Comparison of ENCODE assay signal across 17 cellular contexts in the genomic region with DNA sequence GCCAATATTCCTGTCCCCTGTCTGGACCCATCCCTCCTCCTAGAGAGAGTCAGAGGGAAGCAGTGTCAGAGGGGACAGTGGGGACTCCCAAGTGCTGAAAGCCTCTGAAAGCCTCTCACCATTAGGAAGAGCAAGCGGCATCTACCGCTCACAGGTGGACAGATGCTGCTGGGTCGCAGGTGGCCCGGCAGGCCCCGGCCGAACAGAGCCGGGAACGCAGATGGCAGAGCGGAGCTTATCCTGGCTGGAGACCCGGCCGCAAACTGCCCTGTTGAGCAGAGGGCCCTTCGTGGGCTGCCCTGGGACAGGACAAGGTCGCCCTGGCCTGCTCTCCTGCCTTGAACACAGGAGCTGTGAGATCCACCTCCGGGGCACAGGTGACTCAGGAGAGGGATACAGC. TPM values are rescaled to one million over a fixed set of nuclear protein-coding genes. Genes with fewer than 3 reads are reported as not detected.
DNase-seq lines count a peak whose midpoint lies in the region; ATAC-seq, FAIRE-seq and TF ChIP-seq lines count a peak whose summit lies in the region.
"Had no signal": no experiment of that assay in that cellular context is flagged by ENCODE, and none has a peak within 500 bp of the region (broad histone marks: within the 10 kb centered on the region; RNA-seq: fewer than 3 reads in every experiment).

No MANE protein-coding gene starts in this region.

- no peak overlapping the region for H4K8ac ChIP-seq in trophoblast cell (ENCODE audit: low read depth, low read length)

- H3K36me3 Mint-ChIP-seq in stimulated activated effector memory CD8-positive, alpha-beta T cell treated with anti-CD3 and anti-CD28 coated beads, Interleukin-12 subunit alpha, Interleukin-12 subunit beta, amount 100 ng/mL, for 72 hours = peaks cover 54% of the 10 kb centered on the region
- no peaks in the 10 kb centered on the region for H3K36me3 Mint-ChIP-seq in type B pancreatic cell

- intact Hi-C loops in endothelial cell of umbilical vein (cut with micrococcal nuclease) = loop anchor here (2.0 kb wide), 1 partner anchor 28 kb away; no protein-coding TSS in a partner anchor

- H3K4me3 ChIP-seq in WERI-Rb-1 (ENCODE audit: low read depth, low read length) (no peak overlapping the region), endothelial cell of umbilical vein (replicated peaks in 1 of 3; ENCODE audit: insufficient read depth in 1 of 3, low read depth in 1 of 3, low read length in 3 of 3) (no peak overlapping the region), trophoblast cell (ENCODE audit: low read depth, low read length) (no peak overlapping the region)
- H3K4me3 ChIP-seq: BLaER1 treated with 17β-estradiol and CSF1 and Interleukin-3, amounts not matched to agents 10 nM and 100 nM had no signal

- H3K23ac ChIP-seq in trophoblast cell (ENCODE audit: low read length) = no peak overlapping the region

- in situ Hi-C loops in G401 (cut with HindIII; ENCODE audit: low sequenced_read_pairs) = no loop called here

- CTCF ChIA-PET in endothelial cell of umbilical vein (lab: Charles Lee) = interaction anchor here (0.7 to 0.9 kb wide), 2 partner anchors 27 to 44 kb away, joined by 3 read pairs; no protein-coding TSS in a partner anchor

- POLR2A ChIA-PET in endothelial cell of umbilical vein (lab: Charles Lee) = no interaction called here

- H3K27ac Mint-ChIP-seq in stimulated activated effector memory CD8-positive, alpha-beta T cell treated with anti-CD3 and anti-CD28 coated beads, Interleukin-12 subunit alpha, Interleukin-12 subunit beta, amount 100 ng/mL, for 72 hours = peak overlapping the region; percentile 48
- H3K27ac Mint-ChIP-seq in type B pancreatic cell = no peak overlapping the region
- H3K27ac Mint-ChIP-seq: B cell; CD8-positive, alpha-beta T cell; H9 had no signal

- DNase-seq in G401 (ENCODE audit: low spot score) (peak; percentile 83), WERI-Rb-1 (peak; percentile 72), endothelial cell of umbilical vein (ENCODE audit: low read depth, low spot score) (no peak), trophoblast cell (no peak), type B pancreatic cell (ENCODE audit: extremely low spot score, unreplicated experiment) (no peak)
- DNase-seq in stimulated activated effector memory CD8-positive, alpha-beta T cell treated with anti-CD3 and anti-CD28 coated beads, Interleukin-12 subunit alpha, Interleukin-12 subunit beta, amount 100 ng/mL, for 72 hours (ENCODE audit: low spot score in 2 of 2) = no peak
- DNase-seq in activated T-cell treated with anti-CD3 and anti-CD28 coated beads, Interleukin-2, amount 50 U/mL, for 1 hour = no peak
- DNase-seq: 8988T; Calu3; CD8-positive, alpha-beta T cell; DMS79 treated with DMSO at 0.1 percent for 48 hours; H9 had no signal

- H3K14ac ChIP-seq in trophoblast cell (ENCODE audit: low read length) = no peak overlapping the region

- H3K4ac ChIP-seq in trophoblast cell (ENCODE audit: low read depth, low read length) = no peak overlapping the region

- H3K9ac ChIP-seq in endothelial cell of umbilical vein (replicated peaks; ENCODE audit: extremely low read depth, insufficient read depth, low read length) = no peak overlapping the region
- no peak overlapping the region for H3K9ac ChIP-seq in trophoblast cell (ENCODE audit: low read length)
- H3K9ac ChIP-seq: BLaER1 treated with 17β-estradiol and CSF1 and Interleukin-3, amounts not matched to agents 10 nM and 100 nM had no signal

- no peaks in the 10 kb centered on the region for H3K79me1 ChIP-seq in trophoblast cell (ENCODE audit: low read length)

- H3K4me1 Mint-ChIP-seq in stimulated activated effector memory CD8-positive, alpha-beta T cell treated with anti-CD3 and anti-CD28 coated beads, Interleukin-12 subunit alpha, Interleukin-12 subunit beta, amount 100 ng/mL, for 72 hours = no peaks in the 10 kb centered on the region
- peaks cover 14% of the 10 kb centered on the region for H3K4me1 Mint-ChIP-seq in type B pancreatic cell (ENCODE audit: unreplicated experiment)
- H3K4me1 Mint-ChIP-seq: B cell, H9 had no signal

- no peak for ATAC-seq in stimulated activated effector memory CD8-positive, alpha-beta T cell treated with anti-CD3 and anti-CD28 coated beads, Interleukin-12 subunit alpha, Interleukin-12 subunit beta, amount 100 ng/mL, for 72 hours
- ATAC-seq: CD8-positive, alpha-beta T cell had no signal

- H3K27ac ChIP-seq in WERI-Rb-1 (peak overlapping the region; percentile 24; the same call in 1 of the 2 replicates), endothelial cell of umbilical vein (ENCODE audit: insufficient read depth, low read depth, low read length) (peak overlapping the region; percentile 39), trophoblast cell (ENCODE audit: low read depth, low read length) (no peak overlapping the region)
- H3K27ac ChIP-seq: BLaER1 treated with 17β-estradiol and CSF1 and Interleukin-3, amounts not matched to agents 10 nM and 100 nM had no signal

- no peak overlapping the region for H2BK120ac ChIP-seq in trophoblast cell (ENCODE audit: insufficient read depth, low read length, poor library complexity)

- no peak for TF ChIP-seq CTCF in WERI-Rb-1 (IDR thresholded peaks at IDR 0.05; ENCODE audit: low read depth, low read length)
- no peak for TF ChIP-seq CTCF in endothelial cell of umbilical vein (IDR thresholded peaks at IDR 0.05; ENCODE audit: extremely low read depth in 1 of 2, insufficient read depth in 1 of 2, low read depth in 1 of 2, low read length in 2 of 2)
- TF ChIP-seq CTCF in type B pancreatic cell (conservative IDR thresholded peaks at IDR 0.05) = no peak

- H2BK12ac ChIP-seq in trophoblast cell (ENCODE audit: low read length) = no peak overlapping the region

- no peaks in the 10 kb centered on the region for H4K20me1 ChIP-seq in endothelial cell of umbilical vein (replicated peaks; ENCODE audit: control insufficient read depth, extremely low read depth, insufficient read depth, low read length)

- dilution Hi-C loops in endothelial cell of umbilical vein (cut with MboI; ENCODE audit: extremely low pct_ligation_motif_present, low sequenced_read_pairs) = no loop called here

- FAIRE-seq in endothelial cell of umbilical vein (lab: Jason Lieb, UNC) = no peak
- FAIRE-seq: GM12891, GM19239, H1 had no signal

- H4K12ac ChIP-seq in trophoblast cell (ENCODE audit: low read depth, low read length) = no peak overlapping the region

- no peaks in the 10 kb centered on the region for H3K9me3 ChIP-seq in WERI-Rb-1 (ENCODE audit: severe bottlenecking)
- H3K9me3 ChIP-seq in endothelial cell of umbilical vein (replicated peaks; ENCODE audit: control insufficient read depth, insufficient read depth, low read length) = no peaks in the 10 kb centered on the region
- no peaks in the 10 kb centered on the region for H3K9me3 ChIP-seq in trophoblast cell (ENCODE audit: insufficient read depth, low read depth, low read length)
- H3K9me3 ChIP-seq: BLaER1 treated with 17β-estradiol and CSF1 and Interleukin-3, amounts not matched to agents 10 nM and 100 nM had no signal

- H3K4me1 ChIP-seq in endothelial cell of umbilical vein (ENCODE audit: control insufficient read depth, extremely low read depth, insufficient read depth, low read length) (peaks cover 24% of the 10 kb centered on the region), trophoblast cell (ENCODE audit: control insufficient read depth in 1 of 2, insufficient read depth in 2 of 2, low read length in 2 of 2) (peaks cover 11 to 14% of the 10 kb centered on the region in 2 experiments)

- H3K9me1 ChIP-seq in endothelial cell of umbilical vein (replicated peaks; ENCODE audit: control insufficient read depth, extremely low read depth, insufficient read depth, low read length) = no peaks in the 10 kb centered on the region

- H3K79me2 ChIP-seq in endothelial cell of umbilical vein (ENCODE audit: control insufficient read depth, insufficient read depth, low read length) = no peaks in the 10 kb centered on the region
- no peaks in the 10 kb centered on the region for H3K79me2 ChIP-seq in trophoblast cell (ENCODE audit: control insufficient read depth, insufficient read depth, low read length, poor library complexity)

- peaks cover 65% of the 10 kb centered on the region for H3K36me3 ChIP-seq in WERI-Rb-1
- peaks cover 6 to 9% of the 10 kb centered on the region in 2 experiments for H3K36me3 ChIP-seq in endothelial cell of umbilical vein (ENCODE audit: control insufficient read depth in 2 of 2, extremely low read depth in 1 of 2, insufficient read depth in 2 of 2, low read length in 2 of 2)
- H3K36me3 ChIP-seq in trophoblast cell (ENCODE audit: control insufficient read depth in 1 of 2, insufficient read depth in 2 of 2, low read length in 2 of 2) = peaks cover 45 to 50% of the 10 kb centered on the region in 2 experiments

- no peaks in the 10 kb centered on the region for H3K9me3 Mint-ChIP-seq in stimulated activated effector memory CD8-positive, alpha-beta T cell treated with anti-CD3 and anti-CD28 coated beads, Interleukin-12 subunit alpha, Interleukin-12 subunit beta, amount 100 ng/mL, for 72 hours
- H3K9me3 Mint-ChIP-seq in type B pancreatic cell = no peaks in the 10 kb centered on the region
- H3K9me3 Mint-ChIP-seq: CD8-positive, alpha-beta T cell; H9 had no signal

- H2AFZ ChIP-seq in endothelial cell of umbilical vein (ENCODE audit: low read depth, low read length) (no peak overlapping the region), trophoblast cell (ENCODE audit: insufficient read depth, low read length, poor library complexity) (no peak overlapping the region)

- WGBS in trophoblast cell (ENCODE audit: extremely low coverage, insufficient coverage, insufficient read length) = no CpG with 5 or more reads among the region's 14 CpGs

- H3K18ac ChIP-seq in trophoblast cell (ENCODE audit: low read length) = no peak overlapping the region

- no peak overlapping the region for H4K91ac ChIP-seq in trophoblast cell (ENCODE audit: low read depth, low read length)

- no peak overlapping the region for H3K4me3 Mint-ChIP-seq in stimulated activated effector memory CD8-positive, alpha-beta T cell treated with anti-CD3 and anti-CD28 coated beads, Interleukin-12 subunit alpha, Interleukin-12 subunit beta, amount 100 ng/mL, for 72 hours
- no peak overlapping the region for H3K4me3 Mint-ChIP-seq in type B pancreatic cell
- H3K4me3 Mint-ChIP-seq: B cell; CD8-positive, alpha-beta T cell; H9 had no signal

- H3K4me2 ChIP-seq in endothelial cell of umbilical vein (ENCODE audit: insufficient read depth, low read length) (no peak overlapping the region), trophoblast cell (ENCODE audit: low read length) (no peak overlapping the region)

- H3K27me3 Mint-ChIP-seq in type B pancreatic cell = no peaks in the 10 kb centered on the region
- H3K27me3 Mint-ChIP-seq: B cell had no signal

- TF ChIP-seq POLR2A in endothelial cell of umbilical vein (IDR thresholded peaks at IDR 0.05; ENCODE audit: low read depth, low read length) = no peak

- no TSS peak for BruUV-seq in endothelial cell of umbilical vein (replicated peaks; lab: Mats Ljungman, UMichigan)

- H3K27me3 ChIP-seq in WERI-Rb-1 (ENCODE audit: insufficient read depth, low read depth, severe bottlenecking) = no peaks in the 10 kb centered on the region
- H3K27me3 ChIP-seq in endothelial cell of umbilical vein (ENCODE audit: control insufficient read depth in 2 of 2, insufficient read depth in 2 of 2, low read length in 2 of 2) = no peaks in the 10 kb centered on the region
- no peaks in the 10 kb centered on the region for H3K27me3 ChIP-seq in trophoblast cell (ENCODE audit: insufficient read depth, low read length)
- H3K27me3 ChIP-seq: BLaER1 treated with 17β-estradiol and CSF1 and Interleukin-3, amounts not matched to agents 10 nM and 100 nM had no signal

- no peak overlapping the region for H2AK5ac ChIP-seq in trophoblast cell (ENCODE audit: low read length)

- no peak overlapping the region for H2BK5ac ChIP-seq in trophoblast cell (ENCODE audit: low read depth, low read length, poor library complexity)

RNA-seq across cellular contexts. Expression of gene NAT9, which starts 23.0 kb away (rescaled TPM):
- total RNA-seq in G401 (2014; rRNA removed; shearing (Covaris generic)) = 31.0 and 32.7 TPM in 2 replicates
- total RNA-seq in endothelial cell of umbilical vein (44.8 and 45.8 TPM in 2 replicates), type B pancreatic cell (ENCODE audit: low replicate concordance) (54.7 and 67.2 TPM in 2 replicates)
- polyA plus RNA-seq in endothelial cell of umbilical vein = 37.2 and 39.3 TPM in 2 replicates
- polyA plus RNA-seq in endothelial cell of umbilical vein (2011; cell fraction: cytosol; rRNA removed) = 32.6 and 39.8 TPM in 2 replicates
- polyA plus RNA-seq in endothelial cell of umbilical vein (2011; cell fraction: nucleus; rRNA removed) = 230 and 239 TPM in 2 replicates
- 45.3 and 53.6 TPM in 2 replicates for polyA plus RNA-seq in endothelial cell of umbilical vein (2012)
- polyA minus RNA-seq in endothelial cell of umbilical vein = 44.8 and 46.5 TPM in 2 replicates
- 3.6 TPM for polyA minus RNA-seq in endothelial cell of umbilical vein (2011; cell fraction: cytosol; rRNA and poly(A)+ RNA removed)
- 32.7 and 34.2 TPM in 2 replicates for polyA minus RNA-seq in endothelial cell of umbilical vein (2011; cell fraction: nucleus; rRNA and poly(A)+ RNA removed)
- 19.2 and 20.1 TPM in 2 replicates for polyA plus RNA-seq in trophoblast cell (2013)

RNA-seq across cellular contexts. Expression of gene NHERF1, which starts 50.7 kb away (rescaled TPM):
- total RNA-seq in G401 (2014; rRNA removed; shearing (Covaris generic)) = 82.3 and 90.0 TPM in 2 replicates
- total RNA-seq in endothelial cell of umbilical vein = 26.8 and 26.9 TPM in 2 replicates
- 22.4 and 24.4 TPM in 2 replicates for polyA plus RNA-seq in endothelial cell of umbilical vein
- 24.1 and 26.0 TPM in 2 replicates for polyA plus RNA-seq in endothelial cell of umbilical vein (2011; cell fraction: cytosol; rRNA removed)
- 13.6 and 14.0 TPM in 2 replicates for polyA plus RNA-seq in endothelial cell of umbilical vein (2011; cell fraction: nucleus; rRNA removed)
- 19.5 and 22.8 TPM in 2 replicates for polyA plus RNA-seq in endothelial cell of umbilical vein (2012)
- 15.5 and 20.8 TPM in 2 replicates for polyA minus RNA-seq in endothelial cell of umbilical vein
- 47.4 TPM for polyA minus RNA-seq in endothelial cell of umbilical vein (2011; cell fraction: cytosol; rRNA and poly(A)+ RNA removed)
- polyA minus RNA-seq in endothelial cell of umbilical vein (2011; cell fraction: nucleus; rRNA and poly(A)+ RNA removed) = 3.8 and 4.8 TPM in 2 replicates
- 146 and 153 TPM in 2 replicates for polyA plus RNA-seq in trophoblast cell (2013)
- total RNA-seq in type B pancreatic cell (ENCODE audit: low replicate concordance) = 86.9 and 157 TPM in 2 replicates

Comparison
In these comparisons a context has a peak if more than half of its experiments do, and no peak if none do; other contexts are left out.
1. DNase-seq: peak in G401 (single experiment) and WERI-Rb-1 (single experiment); none in endothelial cell of umbilical vein (single experiment), stimulated activated effector memory CD8-positive, alpha-beta T cell treated with anti-CD3 and anti-CD28 coated beads, Interleukin-12 subunit alpha, Interleukin-12 subunit beta, amount 100 ng/mL, for 72 hours (0 of 2), trophoblast cell (0 of 2), activated T-cell treated with anti-CD3 and anti-CD28 coated beads, Interleukin-2, amount 50 U/mL, for 1 hour (single experiment) and type B pancreatic cell (single experiment).